ENCODE assay signal across 26 cellular contexts in genomic region chr2:26493631-26494030, GRCh38. TPM values are rescaled to one million over a fixed set of nuclear protein-coding genes. Genes with fewer than 3 reads are reported as not detected.
DNase-seq lines count a peak whose midpoint lies in the region; ATAC-seq lines count a peak whose summit lies in the region.
"Had no signal": no experiment of that assay in that cellular context is flagged by ENCODE, and none has a peak within 500 bp of the region (broad histone marks: within the 10 kb centered on the region; RNA-seq: fewer than 3 reads in every experiment).

No MANE protein-coding gene starts in this region.

- H3K27ac Mint-ChIP-seq in activated naive CD8-positive, alpha-beta T cell treated with anti-CD3 and anti-CD28 coated beads for 36 hours = peak overlapping the region; percentile 46
- no peak overlapping the region for H3K27ac Mint-ChIP-seq in activated naive CD8-positive, alpha-beta T cell treated with anti-CD3 and anti-CD28 coated beads, Interleukin-2, amount 50 U/mL, for 24 hours
- H3K27ac Mint-ChIP-seq in activated naive CD8-positive, alpha-beta T cell treated with anti-CD3 and anti-CD28 coated beads, Interleukin-2, amount 10 ng/mL, durations not matched to agents 7 days and 5 days = no peak overlapping the region
- H3K27ac Mint-ChIP-seq: activated naive CD4-positive, alpha-beta T cell treated with anti-CD3 and anti-CD28 coated beads, Interleukin-2, amount 10 ng/mL, durations not matched to agents 7 days and 5 days; activated T-helper 1 cell treated with anti-CD3 and anti-CD28 coated beads, Interleukin-12 subunit alpha, Interleukin-12 subunit beta, Interleukin-2, Interleukin-4 antibody, amounts not matched to agents 30 ng/mL and 10 ng/mL and 1 ng/mL, durations not matched to agents 14 hours and 24 hours and 36 hours; B cell; T-cell had no signal

- peaks cover 2% of the 10 kb centered on the region for H3K4me1 Mint-ChIP-seq in activated naive CD8-positive, alpha-beta T cell treated with anti-CD3 and anti-CD28 coated beads for 36 hours
- peaks cover 3% of the 10 kb centered on the region for H3K4me1 Mint-ChIP-seq in activated naive CD8-positive, alpha-beta T cell treated with anti-CD3 and anti-CD28 coated beads, Interleukin-2, amount 50 U/mL, for 24 hours
- H3K4me1 Mint-ChIP-seq in activated naive CD8-positive, alpha-beta T cell treated with anti-CD3 and anti-CD28 coated beads, Interleukin-2, amount 10 ng/mL, durations not matched to agents 7 days and 5 days = peaks cover 13% of the 10 kb centered on the region
- H3K4me1 Mint-ChIP-seq: naive B cell, T-cell had no signal

- no peaks in the 10 kb centered on the region for H3K27me3 Mint-ChIP-seq in activated naive CD8-positive, alpha-beta T cell treated with anti-CD3 and anti-CD28 coated beads for 36 hours
- H3K27me3 Mint-ChIP-seq in activated naive CD8-positive, alpha-beta T cell treated with anti-CD3 and anti-CD28 coated beads, Interleukin-2, amount 50 U/mL, for 24 hours = peaks cover 4% of the 10 kb centered on the region
- peaks cover under 1% of the 10 kb centered on the region for H3K27me3 Mint-ChIP-seq in activated naive CD8-positive, alpha-beta T cell treated with anti-CD3 and anti-CD28 coated beads, Interleukin-2, amount 10 ng/mL, durations not matched to agents 7 days and 5 days

- no peaks in the 10 kb centered on the region for H3K36me3 Mint-ChIP-seq in activated naive CD8-positive, alpha-beta T cell treated with anti-CD3 and anti-CD28 coated beads for 36 hours
- H3K36me3 Mint-ChIP-seq in activated naive CD8-positive, alpha-beta T cell treated with anti-CD3 and anti-CD28 coated beads, Interleukin-2, amount 50 U/mL, for 24 hours (ENCODE audit: low read depth) = no peaks in the 10 kb centered on the region
- H3K36me3 Mint-ChIP-seq in activated naive CD8-positive, alpha-beta T cell treated with anti-CD3 and anti-CD28 coated beads, Interleukin-2, amount 10 ng/mL, durations not matched to agents 7 days and 5 days = peaks cover 1% of the 10 kb centered on the region
- H3K36me3 Mint-ChIP-seq: activated naive CD4-positive, alpha-beta T cell treated with anti-CD3 and anti-CD28 coated beads, Interleukin-2, amount 10 ng/mL, durations not matched to agents 7 days and 5 days; naive B cell; T-cell had no signal

- no peak for ATAC-seq in activated naive CD8-positive, alpha-beta T cell treated with anti-CD3 and anti-CD28 coated beads, Interleukin-2, amount 50 U/mL, for 24 hours
- peak; percentile 93 for ATAC-seq in activated naive CD8-positive, alpha-beta T cell treated with anti-CD3 and anti-CD28 coated beads, Interleukin-2, amount 10 ng/mL, durations not matched to agents 7 days and 5 days (ENCODE audit: low read depth)
- ATAC-seq in GM21367 (IDR thresholded peaks at IDR 0.05; ENCODE audit: unreplicated experiment) (no peak), GM19328 (IDR thresholded peaks at IDR 0.05; ENCODE audit: unreplicated experiment) (no peak)
- ATAC-seq: left lung, T-cell had no signal

- no peak overlapping the region for H3K4me3 Mint-ChIP-seq in activated naive CD8-positive, alpha-beta T cell treated with anti-CD3 and anti-CD28 coated beads for 36 hours
- H3K4me3 Mint-ChIP-seq in activated naive CD8-positive, alpha-beta T cell treated with anti-CD3 and anti-CD28 coated beads, Interleukin-2, amount 50 U/mL, for 24 hours = no peak overlapping the region
- peak overlapping the region; percentile 67 for H3K4me3 Mint-ChIP-seq in activated naive CD8-positive, alpha-beta T cell treated with anti-CD3 and anti-CD28 coated beads, Interleukin-2, amount 10 ng/mL, durations not matched to agents 7 days and 5 days
- H3K4me3 Mint-ChIP-seq: activated naive CD4-positive, alpha-beta T cell treated with anti-CD3 and anti-CD28 coated beads, Interleukin-2, amount 10 ng/mL, durations not matched to agents 7 days and 5 days; activated T-helper 1 cell treated with anti-CD3 and anti-CD28 coated beads, Interleukin-12 subunit alpha, Interleukin-12 subunit beta, Interleukin-2, Interleukin-4 antibody, amounts not matched to agents 30 ng/mL and 10 ng/mL and 1 ng/mL, durations not matched to agents 14 hours and 24 hours and 36 hours; B cell; T-cell had no signal

- POLR2A ChIA-PET in activated naive CD8-positive, alpha-beta T cell treated with anti-CD3 and anti-CD28 coated beads, Interleukin-2, amount 10 ng/mL, durations not matched to agents 7 days and 5 days (lab: Charles Lee) = interaction anchor here (3.6 kb wide), 1 partner anchor 16 kb away, joined by 20 read pairs; the partner anchor contains the start of gene OTOF

- peak; percentile 25 for DNase-seq in activated naive CD8-positive, alpha-beta T cell treated with anti-CD3 and anti-CD28 coated beads for 36 hours
- DNase-seq in activated naive CD8-positive, alpha-beta T cell treated with anti-CD3 and anti-CD28 coated beads, Interleukin-2, amount 50 U/mL, for 24 hours = no peak
- DNase-seq in NOMO-1 (lab: John Stamatoyannopoulos, UW; ENCODE audit: unreplicated experiment in 2 of 2) (peak; percentile 84 to 90), mucosa of gallbladder (ENCODE audit: low spot score) (no peak)
- no peak for DNase-seq in activated naive CD8-positive, alpha-beta T cell treated with anti-CD3 and anti-CD28 coated beads, Interleukin-2, amount 10 ng/mL, durations not matched to agents 7 days and 5 days
- DNase-seq: activated naive CD4-positive, alpha-beta T cell treated with anti-CD3 and anti-CD28 coated beads, Interleukin-2, amount 10 ng/mL, durations not matched to agents 7 days and 5 days; anterior cingulate cortex; effector CD8-positive, alpha-beta T cell; HCEC 1CT; left lung; MM.1S; naive B cell; NCI-H146; nucleus accumbens; Peyer's patch; SJCRH30; stomach; T-cell; thyroid gland had no signal

- no peaks in the 10 kb centered on the region for H3K9me3 Mint-ChIP-seq in activated naive CD8-positive, alpha-beta T cell treated with anti-CD3 and anti-CD28 coated beads for 36 hours
- H3K9me3 Mint-ChIP-seq in activated naive CD8-positive, alpha-beta T cell treated with anti-CD3 and anti-CD28 coated beads, Interleukin-2, amount 50 U/mL, for 24 hours = no peaks in the 10 kb centered on the region
- no peaks in the 10 kb centered on the region for H3K9me3 Mint-ChIP-seq in activated naive CD8-positive, alpha-beta T cell treated with anti-CD3 and anti-CD28 coated beads, Interleukin-2, amount 10 ng/mL, durations not matched to agents 7 days and 5 days
- H3K9me3 Mint-ChIP-seq: activated naive CD4-positive, alpha-beta T cell treated with anti-CD3 and anti-CD28 coated beads, Interleukin-2, amount 10 ng/mL, durations not matched to agents 7 days and 5 days; activated T-helper 1 cell treated with anti-CD3 and anti-CD28 coated beads, Interleukin-12 subunit alpha, Interleukin-12 subunit beta, Interleukin-2, Interleukin-4 antibody, amounts not matched to agents 30 ng/mL and 10 ng/mL and 1 ng/mL, durations not matched to agents 14 hours and 24 hours and 36 hours; naive B cell; T-cell had no signal

RNA-seq across cellular contexts. Expression of gene OTOF, which starts 15.7 kb away (rescaled TPM):
- 1 to 10 TPM in 1 of 2 experiments, under 1 TPM in 1; 0.74 to 1.1 TPM for total RNA-seq in activated naive CD8-positive, alpha-beta T cell treated with anti-CD3 and anti-CD28 coated beads for 36 hours
- total RNA-seq in activated naive CD8-positive, alpha-beta T cell treated with anti-CD3 and anti-CD28 coated beads, Interleukin-2, amount 10 ng/mL, durations not matched to agents 7 days and 5 days = 10 to 100 TPM; 58.0 to 59.9 TPM
- 0.09 TPM for total RNA-seq in mucosa of gallbladder
- total RNA-seq: B cell, bronchial epithelial cell, HT1080, NCI-H460 had no signal

Comparison
In these comparisons a context has a peak if more than half of its experiments do, and no peak if none do; other contexts are left out.
1. DNase-seq: peak in activated naive CD8-positive, alpha-beta T cell treated with anti-CD3 and anti-CD28 coated beads for 36 hours (single experiment) and NOMO-1 (2 of 2); none in activated naive CD8-positive, alpha-beta T cell treated with anti-CD3 and anti-CD28 coated beads, Interleukin-2, amount 50 U/mL, for 24 hours (single experiment), activated naive CD8-positive, alpha-beta T cell treated with anti-CD3 and anti-CD28 coated beads, Interleukin-2, amount 10 ng/mL, durations not matched to agents 7 days and 5 days (single experiment) and mucosa of gallbladder (single experiment).
2. RNA of gene OTOF, which starts 15.7 kb away (total RNA-seq): 58.0 to 59.9 TPM in activated naive CD8-positive, alpha-beta T cell treated with anti-CD3 and anti-CD28 coated beads, Interleukin-2, amount 10 ng/mL, durations not matched to agents 7 days and 5 days; 0.74 to 1.1 TPM in activated naive CD8-positive, alpha-beta T cell treated with anti-CD3 and anti-CD28 coated beads for 36 hours and 0.09 TPM in mucosa of gallbladder (single experiment); every median in the first group is over 10 times any median in the second.